ENCODE assay signal across 1 cellular context in the genomic region with DNA sequence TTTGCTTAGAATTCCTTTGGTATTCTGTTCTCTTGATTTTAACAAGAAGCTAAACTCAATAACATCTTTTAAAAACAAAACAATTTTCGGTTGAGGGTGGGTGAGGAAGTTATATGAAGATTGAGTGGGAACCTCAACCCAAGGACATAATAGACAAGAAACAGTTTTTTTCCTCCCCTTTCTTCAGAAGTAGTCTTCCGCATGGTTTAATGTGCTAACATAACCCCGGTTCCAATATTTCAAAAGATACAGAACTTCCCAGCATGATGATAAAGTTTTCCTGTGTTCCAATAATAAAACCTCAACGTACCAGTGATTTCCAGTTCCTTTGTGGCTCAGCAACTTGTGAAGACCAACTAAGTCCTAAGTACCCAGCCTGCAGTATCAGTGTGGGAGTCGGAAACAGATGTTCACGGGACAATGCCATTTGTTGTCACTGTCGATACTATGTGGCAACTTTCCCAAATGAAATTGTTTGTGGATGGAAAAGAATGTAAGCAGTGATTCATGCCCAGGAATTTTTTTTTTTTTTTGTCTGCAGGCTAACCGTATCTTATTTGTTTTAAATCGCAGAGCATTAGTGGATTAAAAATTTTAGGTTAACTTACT.
A peak's percentile ranks its signal among the peaks of the same experiment; 100 is the strongest.
TF ChIP-seq lines count a peak whose summit lies in the region.

No MANE protein-coding gene starts in this region.

TF ChIP-seq in H1, 55 proteins besides CTCF, POLR2A, EP300 and RAD21:
- no peak for TF ChIP-seq NRF1 (IDR thresholded peaks at IDR 0.05; ENCODE audit: low read depth, low read length)
- peak; percentile 33; the same call in 1 of the 2 replicates for TF ChIP-seq CEBPB (IDR thresholded peaks at IDR 0.05; ENCODE audit: low read depth, low read length)
